8 cellular contexts compared by ENCODE assay signal in genomic region chr2:26178746-26179436, GRCh38. TPM values are rescaled to one million over a fixed set of nuclear protein-coding genes. Genes with fewer than 3 reads are reported as not detected.
DNase-seq lines count a peak whose midpoint lies in the region; ATAC-seq and TF ChIP-seq lines count a peak whose summit lies in the region.

No MANE protein-coding gene starts in this region.

- peak overlapping the region; percentile 91 for H3K4me2 ChIP-seq in neural progenitor cell

- no peak overlapping the region for H3K9ac ChIP-seq in neural progenitor cell

- no peak for TF ChIP-seq CTCF in foreskin fibroblast (IDR thresholded peaks at IDR 0.05; ENCODE audit: low read depth, low read length)
- TF ChIP-seq CTCF in neural progenitor cell (IDR thresholded peaks at IDR 0.05), result no peak

- CTCF ChIA-PET in T-cell (lab: Charles Lee), result interaction anchor here in 1 of 2 donors (0.6 kb wide), 2 partner anchors 59 to 85 kb away, joined by 3 read pairs; no protein-coding TSS in a partner anchor

- POLR2A ChIA-PET in T-cell (lab: Charles Lee), result interaction anchor here (0.6 kb wide), 2 partner anchors 887 to 1663 kb away, joined by 3 read pairs; no protein-coding TSS in a partner anchor

- ATAC-seq in activated T-cell treated with anti-CD3 and anti-CD28 coated beads, Interleukin-2, amount 50 U/mL, for 72 hours (replicated peaks in 1 of 2), result peak; percentile 61 to 62
- ATAC-seq in T-cell (replicated peaks in 1 of 4), result peak in 3 of 4 experiments; percentile 26 to 77 (median 48)
- no peak for ATAC-seq in HG02678 (IDR thresholded peaks at IDR 0.05; ENCODE audit: unreplicated experiment)
- ATAC-seq in HG03342 (IDR thresholded peaks at IDR 0.05; ENCODE audit: unreplicated experiment), result no peak

- peaks cover 17% of the 10 kb centered on the region for H3K79me2 ChIP-seq in neural progenitor cell (ENCODE audit: low read depth)

- no peaks in the 10 kb centered on the region for H3K9me3 ChIP-seq in neural progenitor cell (ENCODE audit: low read depth)

- H3K4me3 ChIP-seq in foreskin fibroblast (ENCODE audit: low read depth in 1 of 2, low read length in 2 of 2) (peak overlapping the region; percentile 47 to 54), neural progenitor cell (peak overlapping the region; percentile 62)

- DNase-seq in activated T-cell treated with anti-CD3 and anti-CD28 coated beads, Interleukin-2, amount 50 U/mL, for 72 hours, result no peak
- no peak for DNase-seq in activated T-cell treated with anti-CD3 and anti-CD28 coated beads, Interleukin-2, amount 50 U/mL, for 1 hour
- peak in 1 of 34 experiments; percentile 29 for DNase-seq in T-cell
- DNase-seq in foreskin fibroblast, result peak in 1 of 2 donors; percentile 72
- DNase-seq in neural progenitor cell (ENCODE audit: low spot score), result peak; percentile 73
- DNase-seq in activated CD4-positive, alpha-beta T cell treated with anti-CD3 and anti-CD28 coated beads for 4 hours, result no peak

- peak overlapping the region; percentile 54 for H2AFZ ChIP-seq in neural progenitor cell (replicated peaks)

- no peaks in the 10 kb centered on the region for H3K36me3 ChIP-seq in neural progenitor cell

- peaks cover 12% of the 10 kb centered on the region for H3K4me1 Mint-ChIP-seq in activated T-cell treated with anti-CD3 and anti-CD28 coated beads, Interleukin-2, amount 50 U/mL, for 72 hours (ENCODE audit: low read depth)
- H3K4me1 Mint-ChIP-seq in T-cell (peaks cover 11 to 23% (median 16%) of the 10 kb centered on the region in 3 donors), neural progenitor cell (peaks cover 45% of the 10 kb centered on the region)

- peaks cover 21% of the 10 kb centered on the region for H3K27me3 ChIP-seq in neural progenitor cell

- no peak overlapping the region for H3K27ac ChIP-seq in neural progenitor cell

- peaks cover 35% of the 10 kb centered on the region for H3K4me1 ChIP-seq in neural progenitor cell

- peaks cover 24% of the 10 kb centered on the region for H3K27me3 Mint-ChIP-seq in activated T-cell treated with anti-CD3 and anti-CD28 coated beads, Interleukin-2, amount 50 U/mL, for 72 hours (ENCODE audit: low read depth)
- H3K27me3 Mint-ChIP-seq in T-cell (peaks cover 28 to 46% of the 10 kb centered on the region in 2 donors), neural progenitor cell (ENCODE audit: insufficient read depth, low read depth) (peaks cover 14% of the 10 kb centered on the region)

- no peaks in the 10 kb centered on the region for H3K9me3 Mint-ChIP-seq in activated T-cell treated with anti-CD3 and anti-CD28 coated beads, Interleukin-2, amount 50 U/mL, for 72 hours
- H3K9me3 Mint-ChIP-seq in T-cell (no peaks in the 10 kb centered on the region), neural progenitor cell (peaks cover 3% of the 10 kb centered on the region)

- peaks cover 70% of the 10 kb centered on the region for H4K20me1 ChIP-seq in neural progenitor cell (ENCODE audit: low read depth)

- peak overlapping the region; percentile 59 to 74 for H3K4me3 Mint-ChIP-seq in activated T-cell treated with anti-CD3 and anti-CD28 coated beads, Interleukin-2, amount 50 U/mL, for 72 hours
- H3K4me3 Mint-ChIP-seq in T-cell (peak overlapping the region; percentile 54 to 72 (median 60)), neural progenitor cell (peak overlapping the region; percentile 80)

- peaks cover 21% of the 10 kb centered on the region for H3F3A ChIP-seq in neural progenitor cell (ENCODE audit: low read depth)

- no peaks in the 10 kb centered on the region for H3K36me3 Mint-ChIP-seq in activated T-cell treated with anti-CD3 and anti-CD28 coated beads, Interleukin-2, amount 50 U/mL, for 72 hours (ENCODE audit: insufficient read depth in 2 of 2)
- no peaks in the 10 kb centered on the region for H3K36me3 Mint-ChIP-seq in T-cell
- peaks cover 7% of the 10 kb centered on the region for H3K36me3 Mint-ChIP-seq in neural progenitor cell

- H3K27ac Mint-ChIP-seq in activated T-cell treated with anti-CD3 and anti-CD28 coated beads, Interleukin-2, amount 50 U/mL, for 72 hours, result no peak overlapping the region
- H3K27ac Mint-ChIP-seq in T-cell (peak overlapping the region in 1 of 2 donors; percentile 14), neural progenitor cell (peak overlapping the region; percentile 90)

RNA-seq across cellular contexts. Expression of gene GAREM2, which starts 6.0 kb away (rescaled TPM):
- 1 to 10 TPM; 1.4 to 1.9 TPM for total RNA-seq in activated T-cell treated with anti-CD3 and anti-CD28 coated beads, Interleukin-2, amount 50 U/mL, for 72 hours
- total RNA-seq in T-cell (1 to 10 TPM; 2.9 to 9.1 (median 5.2) TPM), neural progenitor cell (ENCODE audit: low replicate concordance) (15.1 and 20.0 TPM in 2 replicates)

Comparison
In these comparisons a context has a peak if more than half of its experiments do, and no peak if none do; other contexts are left out.
1. ATAC-seq: peak in activated T-cell treated with anti-CD3 and anti-CD28 coated beads, Interleukin-2, amount 50 U/mL, for 72 hours (2 of 2) and T-cell (3 of 4); none in HG02678 (single experiment) and HG03342 (single experiment).
2. Peak in every context shown above with its lines, with median percentiles within 50 percentile points of each other: H3K4me3 Mint-ChIP-seq.